1 cellular context compared by ENCODE assay signal in the genomic region with DNA sequence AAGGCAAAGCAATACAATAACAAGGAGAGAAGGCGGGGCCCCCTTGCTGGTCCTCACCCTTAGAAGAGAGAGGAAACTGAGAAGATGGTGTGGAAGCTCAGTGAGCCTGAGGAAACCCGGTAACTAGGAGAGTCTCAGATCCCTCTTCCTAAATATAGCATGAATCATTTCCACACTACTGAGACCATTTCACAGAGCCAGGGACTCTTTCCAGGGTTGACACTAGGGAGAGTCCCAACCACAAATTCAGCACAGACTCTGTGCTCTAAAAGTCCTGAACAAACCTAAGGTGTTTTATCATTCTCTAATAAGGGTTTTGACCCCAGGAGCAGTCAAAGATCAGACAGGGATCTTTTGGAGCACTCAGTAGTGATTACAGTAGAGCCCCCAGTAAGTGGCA.
TF ChIP-seq lines count a peak whose summit lies in the region.

No MANE protein-coding gene starts in this region.

TF ChIP-seq in K562, 482 proteins besides CTCF, POLR2A, EP300 and RAD21:
- TF ChIP-seq BRCA1 (IDR thresholded peaks at IDR 0.05) (no peak), BRCA1 (CRISPR knock-in tag; IDR thresholded peaks at IDR 0.05) (no peak), HNRNPH1 (optimal IDR thresholded peaks at IDR 0.05; ENCODE audit: low read depth, low read length) (no peak), SAFB (IDR thresholded peaks at IDR 0.05; ENCODE audit: borderline replicate concordance, low read depth, low read length) (no peak), ZBTB8A (IDR thresholded peaks at IDR 0.05; ENCODE audit: partially characterized antibody) (no peak)
